In the genomic region with DNA sequence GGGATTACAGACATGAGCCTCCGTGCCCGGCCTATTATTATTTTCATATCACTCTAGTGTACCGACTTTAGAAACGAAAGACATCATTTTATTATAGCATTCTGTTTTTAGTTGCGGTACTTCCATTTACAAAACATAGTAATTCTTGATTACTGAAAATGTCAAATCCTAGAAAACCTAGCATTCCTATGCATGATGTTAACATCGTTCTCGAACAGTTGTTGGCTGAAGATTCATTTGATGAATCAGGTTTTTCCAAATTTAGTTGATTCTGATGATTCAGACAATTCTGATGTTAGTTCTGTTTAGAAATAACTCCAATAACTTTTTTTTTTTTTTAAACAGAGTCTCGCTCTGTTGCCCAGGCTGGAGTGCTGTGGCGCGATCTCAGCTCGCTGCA, we compare ENCODE assay signal across 21 cellular contexts.
"Had no signal": no experiment of that assay in that cellular context is flagged by ENCODE, and none has a peak within 500 bp of the region (broad histone marks: within the 10 kb centered on the region; RNA-seq: fewer than 3 reads in every experiment).

No MANE protein-coding gene starts in this region.

- H3K9ac ChIP-seq: neural progenitor cell had no signal

- H3K36me3 ChIP-seq: esophagus muscularis mucosa, gastrocnemius medialis, heart right ventricle, left ventricle myocardium inferior, lower lobe of right lung, ovary, right atrium auricular region, sigmoid colon, tibial nerve, upper lobe of right lung, vagina had no signal

- H3K4me3 ChIP-seq: esophagus muscularis mucosa, gastrocnemius medialis, heart right ventricle, left ventricle myocardium inferior, lower lobe of right lung, neural progenitor cell, ovary, right atrium auricular region, sigmoid colon, testis, tibial nerve, upper lobe of right lung, vagina had no signal

- DNase-seq: effector memory CD8-positive, alpha-beta T cell; gastrocnemius medialis; heart right ventricle; hypothalamus; left ventricle myocardium inferior; lower lobe of right lung; midbrain; nucleus accumbens; ovary; sigmoid colon; small intestine; stimulated activated CD4-positive, alpha-beta T cell treated with anti-CD3 and anti-CD28 coated beads, Interleukin-2, amount 100 ng/mL, for 48 hours; stimulated activated naive CD8-positive, alpha-beta T cell treated with anti-CD3 and anti-CD28 coated beads, Interleukin-15, Interleukin-2, amounts not matched to agents 100 U/mL and 50 U/mL, for 24 hours; testis; upper lobe of right lung had no signal

- H3K4me1 ChIP-seq: esophagus muscularis mucosa, gastrocnemius medialis, heart right ventricle, left ventricle myocardium inferior, lower lobe of right lung, neural progenitor cell, right atrium auricular region, sigmoid colon, testis, tibial nerve, upper lobe of right lung, vagina had no signal

- H3K27me3 ChIP-seq: esophagus muscularis mucosa, gastrocnemius medialis, heart right ventricle, neural progenitor cell, ovary, right atrium auricular region, sigmoid colon, testis, tibial nerve, upper lobe of right lung, vagina had no signal

- ATAC-seq: effector memory CD8-positive, alpha-beta T cell; gastrocnemius medialis; heart right ventricle; lower lobe of right lung; natural killer cell treated with Interleukin-12 subunit alpha and Interleukin-12 subunit beta and Interleukin-15 and Interleukin-18, amount 100 ng/mL, for 72 hours; stimulated activated naive CD8-positive, alpha-beta T cell treated with anti-CD3 and anti-CD28 coated beads, Interleukin-15, Interleukin-2, amounts not matched to agents 100 U/mL and 50 U/mL, for 24 hours; upper lobe of right lung had no signal

- H3K9me3 ChIP-seq: esophagus muscularis mucosa, gastrocnemius medialis, left ventricle myocardium inferior, lower lobe of right lung, ovary, right atrium auricular region, sigmoid colon, testis, tibial nerve, upper lobe of right lung, vagina had no signal
